14 cellular contexts compared by ENCODE assay signal in genomic region chr11:77884186-77884828, GRCh38.
DNase-seq lines count a peak whose midpoint lies in the region; ATAC-seq and TF ChIP-seq lines count a peak whose summit lies in the region.
"Had no signal": no experiment of that assay in that cellular context is flagged by ENCODE, and none has a peak within 500 bp of the region (broad histone marks: within the 10 kb centered on the region; RNA-seq: fewer than 3 reads in every experiment).

No MANE protein-coding gene starts in this region.

- no peaks in the 10 kb centered on the region for H3K4me1 ChIP-seq in left lung
- no peaks in the 10 kb centered on the region for H3K4me1 ChIP-seq in HAP-1

- H3K27ac ChIP-seq in HL-60 (replicated peaks) (peak overlapping the region; percentile 17; the same call in 1 of the 2 replicates), left lung (no peak overlapping the region)
- H3K27ac ChIP-seq: VCaP had no signal

- H3K9me3 ChIP-seq in left lung: no peaks in the 10 kb centered on the region
- no peaks in the 10 kb centered on the region for H3K9me3 ChIP-seq in HAP-1

- TF ChIP-seq CTCF in HL-60 (IDR thresholded peaks at IDR 0.05; ENCODE audit: insufficient read depth, low read length) (no peak), astrocyte of the spinal cord (IDR thresholded peaks at IDR 0.05; ENCODE audit: low read depth, low read length) (no peak), left lung (IDR thresholded peaks at IDR 0.05) (no peak)

- H3K4me3 ChIP-seq in HL-60 (replicated peaks; ENCODE audit: insufficient read depth, low read length) (no peak overlapping the region), astrocyte of the spinal cord (ENCODE audit: low read depth, low read length) (no peak overlapping the region), left lung (no peak overlapping the region), HAP-1 (no peak overlapping the region)

- DNase-seq in AG08396 (ENCODE audit: low spot score): peak; percentile 73
- peak in 1 of 2 experiments; percentile 49 for DNase-seq in HL-60 (ENCODE audit: low read depth in 1 of 2, low spot score in 1 of 2)
- DNase-seq in astrocyte of the spinal cord (ENCODE audit: low read depth, low spot score): peak; percentile 78
- DNase-seq in left lung: no peak
- DNase-seq in HAP-1 (ENCODE audit: low spot score in 2 of 2): no peak
- DNase-seq in LoVo (ENCODE audit: low spot score): no peak
- DNase-seq: NCI-H2081 treated with DMSO at 0.1 percent for 48 hours; NCI-H526 treated with DMSO at 0.1 percent for 48 hours; posterior cingulate gyrus; stimulated activated naive CD4-positive, alpha-beta T cell treated with Interleukin-2 at 50 U/mL for 16 hours; SW 1271 had no signal

- ATAC-seq in left lung (peak; percentile 49), GM21576 (IDR thresholded peaks at IDR 0.05; ENCODE audit: unreplicated experiment) (no peak), GM21381 (IDR thresholded peaks at IDR 0.05; ENCODE audit: unreplicated experiment) (no peak)

- H3K27me3 ChIP-seq in HL-60 (ENCODE audit: insufficient read depth, poor library complexity, severe bottlenecking) (no peaks in the 10 kb centered on the region), left lung (no peaks in the 10 kb centered on the region), HAP-1 (ENCODE audit: low read depth) (no peaks in the 10 kb centered on the region)

- H3K36me3 ChIP-seq in left lung (peaks cover 0 to 75% of the 10 kb centered on the region in 2 donors), HAP-1 (replicated peaks) (peaks cover 17% of the 10 kb centered on the region)

- in situ Hi-C loops in astrocyte of the spinal cord (cut with HindIII; ENCODE audit: low sequenced_read_pairs) (no loop called here), HAP-1 (cut with MboI; ENCODE audit: low sequenced_read_pairs) (no loop called here)

- intact Hi-C loops in left lung (cut with DNase I): no loop called here

Comparison
In these comparisons a context has a peak if more than half of its experiments do, and no peak if none do; other contexts are left out.
1. DNase-seq: peak in AG08396 (single experiment) and astrocyte of the spinal cord (single experiment); none in left lung (0 of 2), HAP-1 (0 of 2) and LoVo (single experiment).